25 cellular contexts compared by ENCODE assay signal in the genomic region with DNA sequence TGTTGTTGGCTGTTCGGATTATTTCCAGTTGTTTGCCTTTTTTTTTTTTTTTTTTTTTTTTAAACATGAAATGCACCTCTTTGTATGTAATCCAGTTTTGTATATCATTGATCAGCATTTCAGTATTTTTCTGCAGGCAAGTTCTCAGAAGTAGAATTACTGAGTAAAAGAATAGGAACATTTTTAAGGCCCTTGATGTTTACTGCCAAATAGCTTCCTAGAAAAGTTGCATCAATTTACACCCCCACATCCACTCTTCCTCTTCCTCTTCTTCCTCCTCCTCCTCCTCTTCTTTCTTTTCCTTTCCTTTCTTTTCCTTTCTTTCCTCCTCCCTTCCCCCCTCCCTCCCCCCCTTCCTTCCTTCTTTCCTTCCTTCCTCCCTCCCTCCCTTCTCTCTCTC.
DNase-seq lines count a peak whose midpoint lies in the region; ATAC-seq, FAIRE-seq and TF ChIP-seq lines count a peak whose summit lies in the region.
"Had no signal": no experiment of that assay in that cellular context is flagged by ENCODE, and none has a peak within 500 bp of the region (broad histone marks: within the 10 kb centered on the region; RNA-seq: fewer than 3 reads in every experiment).

No MANE protein-coding gene starts in this region.

- H3K4me2 ChIP-seq in K562 (ENCODE audit: insufficient read depth, low read length) = no peak overlapping the region
- H3K4me2 ChIP-seq: BLaER1 had no signal

- no peak for TF ChIP-seq POLR2A in K562 (conservative IDR thresholded peaks at IDR 0.05)

- no peak for FAIRE-seq in K562 (lab: Jason Lieb, UNC)
- FAIRE-seq: A204.1, GM12878, GM12892, GM18507 had no signal

- H3K27ac ChIP-seq in cardiac muscle cell (peak overlapping the region; percentile 55), HEK293 (ENCODE audit: extremely low read depth, low read depth, low read length) (no peak overlapping the region), K562 (ENCODE audit: extremely low read depth, low read depth, low read length) (no peak overlapping the region)
- H3K27ac ChIP-seq: BLaER1 had no signal

- H3K4me1 ChIP-seq in cardiac muscle cell (ENCODE audit: low read depth) (no peaks in the 10 kb centered on the region), HEK293 (ENCODE audit: control insufficient read depth, insufficient read depth, low read length) (no peaks in the 10 kb centered on the region), K562 (replicated peaks in 1 of 2; ENCODE audit: control insufficient read depth in 2 of 2, insufficient read depth in 2 of 2, low read length in 2 of 2) (no peaks in the 10 kb centered on the region)
- H3K4me1 ChIP-seq: BE2C, BLaER1 had no signal

- in situ Hi-C loops in K562 (cut with MboI) = no loop called here

- TF ChIP-seq CTCF in cardiac muscle cell (IDR thresholded peaks at IDR 0.05; ENCODE audit: low read depth, low read length) = no peak
- no peak for TF ChIP-seq CTCF in HEK293 (tag by site-specific recombination; IDR thresholded peaks at IDR 0.05)
- no peak for TF ChIP-seq CTCF in K562 (IDR thresholded peaks at IDR 0.05 in 2 of 3, conservative IDR thresholded peaks at IDR 0.05 in 1 of 3; ENCODE audit: insufficient read depth in 2 of 3, low read depth in 1 of 3, low read length in 3 of 3)

- H3K4me3 ChIP-seq in cardiac muscle cell (no peak overlapping the region), HEK293 (ENCODE audit: low read depth, low read length) (no peak overlapping the region), K562 (no peak overlapping the region)
- H3K4me3 ChIP-seq: BLaER1, GM12878 had no signal

- H3K9me3 ChIP-seq in cardiac muscle cell (ENCODE audit: low read depth) (no peaks in the 10 kb centered on the region), HEK293 (ENCODE audit: control insufficient read depth, insufficient read depth, low read depth, low read length) (no peaks in the 10 kb centered on the region), K562 (replicated peaks; ENCODE audit: control insufficient read depth, insufficient read depth, low read depth, low read length) (no peaks in the 10 kb centered on the region)
- H3K9me3 ChIP-seq: BE2C, BLaER1 had no signal

- TF ChIP-seq RAD21 in K562 (CRISPR knock-in tag; conservative IDR thresholded peaks at IDR 0.05 in 1 of 2, IDR thresholded peaks at IDR 0.05 in 1 of 2) = no peak

- intact Hi-C loops in Right ventricle myocardium inferior (cut with DNase I) = no loop called here
- intact Hi-C loops in K562 (cut with micrococcal nuclease) = no loop called here

- H3K9me1 ChIP-seq in K562 (ENCODE audit: control insufficient read depth, insufficient read depth, low read length) = no peaks in the 10 kb centered on the region

- no TSS peak for BruUV-seq in K562 (replicated peaks; lab: Mats Ljungman, UMichigan)

- CTCF ChIA-PET in HEK293 (lab: Yijun Ruan, JAX) = no interaction called here
- CTCF ChIA-PET in K562 (lab: Yijun Ruan, JAX; ENCODE audit: low intra/inter-chr PET ratio) = no interaction called here

- POLR2A ChIA-PET in HEK293 (lab: Yijun Ruan, JAX) = no interaction called here
- POLR2A ChIA-PET in K562 (lab: Yijun Ruan, JAX) = no interaction called here

- TF ChIP-seq EP300 in K562 (IDR thresholded peaks at IDR 0.05; ENCODE audit: low read length) = no peak

- H3K79me2 ChIP-seq in K562 (ENCODE audit: control insufficient read depth, insufficient read depth, low read length) = no peaks in the 10 kb centered on the region

- H3K36me3 ChIP-seq in cardiac muscle cell (peaks cover 40% of the 10 kb centered on the region), HEK293 (ENCODE audit: control insufficient read depth in 2 of 2, insufficient read depth in 1 of 2, low read length in 2 of 2) (peaks cover 0 to 40% of the 10 kb centered on the region in 2 experiments; a peak in 2 of 3 replicates), K562 (ENCODE audit: control insufficient read depth, insufficient read depth, low read length) (peaks cover 9% of the 10 kb centered on the region; the same call in 1 of the 3 replicates)

- no peak overlapping the region for H3K9ac ChIP-seq in K562 (ENCODE audit: insufficient read depth in 1 of 2, low read depth in 2 of 2, low read length in 2 of 2)
- H3K9ac ChIP-seq: BLaER1 had no signal

- H3K27me3 ChIP-seq in cardiac muscle cell (no peaks in the 10 kb centered on the region), K562 (ENCODE audit: control insufficient read depth in 2 of 2, insufficient read depth in 2 of 2, low read length in 2 of 2) (no peaks in the 10 kb centered on the region)
- H3K27me3 ChIP-seq: BE2C, BLaER1 had no signal

- ATAC-seq in Right ventricle myocardium inferior (no peak), K562 (no peak)
- ATAC-seq: GM12878 had no signal

- 40% methylated on average over 1 of the region's 1 CpG for WGBS in K562 (ENCODE audit: insufficient coverage, low coverage, missing lambda C conversion rate)

- DNase-seq in cardiac muscle cell (ENCODE audit: low read depth in 1 of 2, low spot score in 1 of 2) (no peak), Right ventricle myocardium inferior (ENCODE audit: missing footprints) (no peak), K562 (ENCODE audit: extremely low read depth in 1 of 4, low spot score in 3 of 4) (no peak), NCI-H526 (lab: John Stamatoyannopoulos, UW) (no peak)
- DNase-seq: 8988T; ACHN; BE2C; C1 segment of cervical spinal cord; CD4-positive, alpha-beta memory T cell; CD4-positive, CD25-positive, alpha-beta regulatory T cell; CD8-positive, alpha-beta memory T cell; COR-L47; DMS 273 treated with DMSO at 0.1 percent for 48 hours; DMS153; DMS53; DMS79; DND-41; EL; GDM1 had no signal

- H4K20me1 ChIP-seq in K562 (replicated peaks; ENCODE audit: control insufficient read depth, insufficient read depth, low read length) = no peaks in the 10 kb centered on the region
- H4K20me1 ChIP-seq: BLaER1 had no signal

- H2AFZ ChIP-seq in K562 (ENCODE audit: low read depth, low read length) = no peak overlapping the region

TF ChIP-seq in HEK293, 187 proteins besides CTCF, POLR2A, EP300 and RAD21 (continues in another document):
- TF ChIP-seq ZNF513 (tag by site-specific recombination; IDR thresholded peaks at IDR 0.05) (0 out of 2 replicates have a peak, but pooled peaks have one; percentile 33), RBAK (tag by site-specific recombination; IDR thresholded peaks at IDR 0.05) (no peak), ZNF610 (tag by site-specific recombination; IDR thresholded peaks at IDR 0.05; ENCODE audit: borderline replicate concordance) (no peak), GLI4 (tag by site-specific recombination; IDR thresholded peaks at IDR 0.05) (no peak), ZBTB1 (tag by site-specific recombination; IDR thresholded peaks at IDR 0.05) (no peak)
- TF ChIP-seq, protein P1, sequence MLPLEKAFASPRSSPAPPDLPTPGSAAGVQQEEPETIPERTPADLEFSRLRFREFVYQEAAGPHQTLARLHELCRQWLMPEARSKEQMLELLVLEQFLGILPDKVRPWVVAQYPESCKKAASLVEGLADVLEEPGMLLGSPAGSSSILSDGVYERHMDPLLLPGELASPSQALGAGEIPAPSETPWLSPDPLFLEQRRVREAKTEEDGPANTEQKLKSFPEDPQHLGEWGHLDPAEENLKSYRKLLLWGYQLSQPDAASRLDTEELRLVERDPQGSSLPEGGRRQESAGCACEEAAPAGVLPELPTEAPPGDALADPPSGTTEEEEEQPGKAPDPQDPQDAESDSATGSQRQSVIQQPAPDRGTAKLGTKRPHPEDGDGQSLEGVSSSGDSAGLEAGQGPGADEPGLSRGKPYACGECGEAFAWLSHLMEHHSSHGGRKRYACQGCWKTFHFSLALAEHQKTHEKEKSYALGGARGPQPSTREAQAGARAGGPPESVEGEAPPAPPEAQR (tag by site-specific recombination; IDR thresholded peaks at IDR 0.05) = no peak

TF ChIP-seq in K562, 482 proteins besides CTCF, POLR2A, EP300 and RAD21:
- TF ChIP-seq SMAD1 (IDR thresholded peaks at IDR 0.05; ENCODE audit: low read depth, low read length, partially characterized antibody) = no peak
- no peak for TF ChIP-seq PRPF4 (IDR thresholded peaks at IDR 0.05; ENCODE audit: insufficient read depth, low read depth, low read length, poor library complexity, severe bottlenecking)
- peak; percentile 33 for TF ChIP-seq PCBP1 (IDR thresholded peaks at IDR 0.05; ENCODE audit: low read depth, low read length, poor library complexity, severe bottlenecking)
- TF ChIP-seq SMARCA5 (IDR thresholded peaks at IDR 0.05) = no peak
- peak; percentile 80 for TF ChIP-seq PCBP2 (IDR thresholded peaks at IDR 0.05; ENCODE audit: low read depth, low read length, poor library complexity, severe bottlenecking)
- no peak for TF ChIP-seq TOE1 (IDR thresholded peaks at IDR 0.05; ENCODE audit: borderline replicate concordance)
- TF ChIP-seq TOE1 (CRISPR knock-in tag; IDR thresholded peaks at IDR 0.05; ENCODE audit: borderline replicate concordance, low read depth) = no peak
- no peak for TF ChIP-seq ZNF24 (IDR thresholded peaks at IDR 0.05)
- TF ChIP-seq, protein P2, sequence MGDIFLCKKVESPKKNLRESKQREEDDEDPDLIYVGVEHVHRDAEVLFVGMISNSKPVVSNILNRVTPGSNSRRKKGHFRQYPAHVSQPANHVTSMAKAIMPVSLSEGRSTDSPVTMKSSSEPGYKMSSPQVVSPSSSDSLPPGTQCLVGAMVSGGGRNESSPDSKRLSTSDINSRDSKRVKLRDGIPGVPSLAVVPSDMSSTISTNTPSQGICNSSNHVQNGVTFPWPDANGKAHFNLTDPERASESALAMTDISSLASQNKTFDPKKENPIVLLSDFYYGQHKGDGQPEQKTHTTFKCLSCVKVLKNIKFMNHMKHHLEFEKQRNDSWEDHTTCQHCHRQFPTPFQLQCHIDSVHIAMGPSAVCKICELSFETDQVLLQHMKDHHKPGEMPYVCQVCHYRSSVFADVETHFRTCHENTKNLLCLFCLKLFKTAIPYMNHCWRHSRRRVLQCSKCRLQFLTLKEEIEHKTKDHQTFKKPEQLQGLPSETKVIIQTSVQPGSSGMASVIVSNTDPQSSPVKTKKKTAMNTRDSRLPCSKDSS (IDR thresholded peaks at IDR 0.05; ENCODE audit: low read depth, partially characterized antibody) = no peak
